Comparison of ENCODE assay signal across 18 cellular contexts in the genomic region with DNA sequence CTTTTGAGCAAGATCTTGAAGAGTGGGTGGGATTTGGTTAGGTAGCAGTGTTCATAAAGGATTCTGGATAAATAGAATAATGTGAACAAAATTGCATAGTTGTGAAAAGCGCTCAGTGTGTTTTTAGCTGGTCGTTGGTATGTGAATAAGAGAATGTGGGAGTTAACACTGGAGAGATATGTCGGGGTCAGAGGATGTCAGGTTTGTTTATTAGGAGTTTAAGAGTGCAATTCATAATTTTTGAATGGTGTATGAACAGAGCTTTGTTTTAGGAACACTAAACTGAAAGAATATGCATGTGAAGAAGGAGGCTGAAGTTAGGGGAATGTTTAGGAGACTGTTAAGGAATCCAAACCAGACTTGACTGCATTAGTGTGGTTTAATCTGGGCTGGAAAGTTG. TPM values are rescaled to one million over a fixed set of nuclear protein-coding genes. Genes with fewer than 3 reads are reported as not detected.
A peak's percentile ranks its signal among the peaks of the same experiment; 100 is the strongest.
DNase-seq lines count a peak whose midpoint lies in the region; ATAC-seq and TF ChIP-seq lines count a peak whose summit lies in the region.
"Had no signal": no experiment of that assay in that cellular context is flagged by ENCODE, and none has a peak within 500 bp of the region (broad histone marks: within the 10 kb centered on the region; RNA-seq: fewer than 3 reads in every experiment).

No MANE protein-coding gene starts in this region.

- TF ChIP-seq CTCF in VCaP (conservative IDR thresholded peaks at IDR 0.05), result no peak
- no peak for TF ChIP-seq CTCF in transverse colon (IDR thresholded peaks at IDR 0.05)
- no peak for TF ChIP-seq CTCF in omental fat pad (IDR thresholded peaks at IDR 0.05)

- in situ Hi-C loops in transverse colon (cut with MboI; ENCODE audit: low pct_ligation_motif_present in 1 of 4, low pct_unique_long_range_greater_than_20kb in 1 of 4, low sequenced_read_pairs in 3 of 4), result no loop called here

- no peaks in the 10 kb centered on the region for H3K9me3 Mint-ChIP-seq in activated naive CD4-positive, alpha-beta T cell treated with anti-CD3 and anti-CD28 coated beads, Interleukin-2, amount 50 U/mL, for 24 hours
- no peaks in the 10 kb centered on the region for H3K9me3 Mint-ChIP-seq in naive B cell
- H3K9me3 Mint-ChIP-seq: CD14-positive monocyte had no signal

- peaks cover 0 to 55% (median 23%) of the 10 kb centered on the region in 4 donors for H3K36me3 ChIP-seq in transverse colon

- H3K36me3 Mint-ChIP-seq in activated naive CD4-positive, alpha-beta T cell treated with anti-CD3 and anti-CD28 coated beads, Interleukin-2, amount 50 U/mL, for 24 hours, result peaks cover 20% of the 10 kb centered on the region
- peaks cover 22 to 30% of the 10 kb centered on the region in 2 donors for H3K36me3 Mint-ChIP-seq in naive B cell

- H3K27ac ChIP-seq in VCaP (peak overlapping the region; percentile 27), transverse colon (peak overlapping the region in 3 of 4 donors; percentile 43 to 60 (median 52))
- H3K27ac ChIP-seq: A549 had no signal

- no peaks in the 10 kb centered on the region for H3K27me3 Mint-ChIP-seq in activated naive CD4-positive, alpha-beta T cell treated with anti-CD3 and anti-CD28 coated beads, Interleukin-2, amount 50 U/mL, for 24 hours
- H3K27me3 Mint-ChIP-seq in naive B cell, result no peaks in the 10 kb centered on the region

- peaks cover 40% of the 10 kb centered on the region for H3K4me1 Mint-ChIP-seq in activated naive CD4-positive, alpha-beta T cell treated with anti-CD3 and anti-CD28 coated beads, Interleukin-2, amount 50 U/mL, for 24 hours
- H3K4me1 Mint-ChIP-seq in naive B cell, result peaks cover 9 to 21% (median 12%) of the 10 kb centered on the region in 3 donors
- H3K4me1 Mint-ChIP-seq: CD14-positive monocyte had no signal

- peaks cover 0 to 19% (median 7%) of the 10 kb centered on the region in 4 donors for H3K4me1 ChIP-seq in transverse colon
- H3K4me1 ChIP-seq: A549 had no signal

- H3K27ac Mint-ChIP-seq in activated naive CD4-positive, alpha-beta T cell treated with anti-CD3 and anti-CD28 coated beads, Interleukin-2, amount 50 U/mL, for 24 hours, result peak overlapping the region; percentile 36
- H3K27ac Mint-ChIP-seq in naive B cell, result peak overlapping the region in 5 of 6 donors; percentile 11 to 79 (median 17)

- H3K9me3 ChIP-seq in transverse colon, result no peaks in the 10 kb centered on the region
- H3K9me3 ChIP-seq: A549, Caco-2 had no signal

- intact Hi-C loops in transverse colon (cut with DNase I; ENCODE audit: low total_unique reads), result no loop called here

- TF ChIP-seq POLR2A in transverse colon (IDR thresholded peaks at IDR 0.05), result no peak

- H3K4me3 Mint-ChIP-seq in activated naive CD4-positive, alpha-beta T cell treated with anti-CD3 and anti-CD28 coated beads, Interleukin-2, amount 50 U/mL, for 24 hours, result no peak overlapping the region
- H3K4me3 Mint-ChIP-seq in naive B cell, result no peak overlapping the region
- H3K4me3 Mint-ChIP-seq: CD14-positive monocyte had no signal

- WGBS in transverse colon (ENCODE audit: low coverage in 1 of 2), 2 donors, result 68 to 85% methylated on average over 3 of the region's 3 CpGs

- TF ChIP-seq EP300 in transverse colon (IDR thresholded peaks at IDR 0.05; ENCODE audit: low read depth), result no peak

- no peak for ATAC-seq in naive B cell (ENCODE audit: low read depth in 2 of 2)
- no peak for ATAC-seq in omental fat pad (ENCODE audit: low FRiP score)
- ATAC-seq in HG03045 (IDR thresholded peaks at IDR 0.05; ENCODE audit: unreplicated experiment), result no peak
- ATAC-seq: A549, PC-3 had no signal

- no peak overlapping the region for H3K4me3 ChIP-seq in transverse colon
- H3K4me3 ChIP-seq: A549 had no signal

- DNase-seq in activated naive CD4-positive, alpha-beta T cell (lab: John Stamatoyannopoulos, UW), result no peak
- DNase-seq in naive B cell (no peak), transverse colon (no peak), omental fat pad (ENCODE audit: low spot score) (no peak)
- DNase-seq: Caco-2, Kasumi-1, NCI-H1417, NCI-H1930, NCI-H2171, NCI-H446 treated with DMSO at 0.1 percent for 48 hours, NCI-H748 treated with DMSO at 0.1 percent for 48 hours, PC-3 had no signal

- no peaks in the 10 kb centered on the region for H3K27me3 ChIP-seq in transverse colon

RNA-seq across cellular contexts. Expression of a gene that starts 9.4 kb away (rescaled TPM):
- 10 to 100 TPM; 18.2 to 31.9 (median 23.0) TPM for polyA plus RNA-seq in naive B cell (ENCODE audit: low read depth in 6 of 6)
- total RNA-seq in transverse colon, result 10 to 100 TPM; 12.9 to 34.9 (median 22.0) TPM
- total RNA-seq in omental fat pad, result 10 to 100 TPM; 36.2 to 46.2 (median 39.5) TPM

RNA-seq across cellular contexts. Expression of a gene that starts 14.7 kb away (rescaled TPM):
- polyA plus RNA-seq in naive B cell (ENCODE audit: low read depth in 6 of 6), result 10 to 100 TPM in 4 of 6 donors, 1 to 10 TPM in 2; 4.7 to 14.9 (median 12.0) TPM
- total RNA-seq in transverse colon (10 to 100 TPM in 1 of 4 donors, 1 to 10 TPM in 2, not detected in 1; 7.3 to 28.3 (median 8.2) TPM), omental fat pad (10 to 100 TPM in 3 of 4 donors, 1 to 10 TPM in 1; 5.2 to 15.5 (median 14.0) TPM)
- total RNA-seq: H1 had no signal

RNA-seq across cellular contexts. Expression of a gene that starts 39.6 kb away (rescaled TPM):
- polyA plus RNA-seq in naive B cell (ENCODE audit: low read depth in 6 of 6), result 100 to 1,000 TPM; 111 to 151 (median 120) TPM
- 100 to 1,000 TPM in 1 of 4 donors, 10 to 100 TPM in 3; 44.1 to 106 (median 63.4) TPM for total RNA-seq in transverse colon
- total RNA-seq in omental fat pad, result 100 to 1,000 TPM in 3 of 4 donors, 10 to 100 TPM in 1; 68.9 to 132 (median 113) TPM

RNA-seq across cellular contexts. Expression of a gene that starts 41.2 kb away (rescaled TPM):
- polyA plus RNA-seq in naive B cell (ENCODE audit: low read depth in 6 of 6), result 10 to 100 TPM; 18.6 to 23.5 (median 20.5) TPM
- total RNA-seq in transverse colon (10 to 100 TPM; 13.9 to 36.5 (median 22.1) TPM), omental fat pad (10 to 100 TPM; 20.5 to 27.9 (median 21.4) TPM)
